27 cellular contexts compared by ENCODE assay signal in genomic region chr20:14117768-14118167, GRCh38.
A peak's percentile ranks its signal among the peaks of the same experiment; 100 is the strongest.
DNase-seq lines count a peak whose midpoint lies in the region; ATAC-seq, FAIRE-seq and TF ChIP-seq lines count a peak whose summit lies in the region.
"Had no signal": no experiment of that assay in that cellular context is flagged by ENCODE, and none has a peak within 500 bp of the region (broad histone marks: within the 10 kb centered on the region; RNA-seq: fewer than 3 reads in every experiment).

No MANE protein-coding gene starts in this region.

- intact Hi-C loops in ascending aorta (cut with DNase I) = no loop called here

- DNase-seq in COLO829 (ENCODE audit: low spot score) = peak; percentile 65
- DNase-seq in HT1080 (ENCODE audit: low read depth) = peak; percentile 21
- peak; percentile 7 for DNase-seq in bronchial epithelial cell (ENCODE audit: low read depth)
- DNase-seq in foreskin melanocyte = peak; percentile 29
- DNase-seq in stimulated activated CD4-positive, alpha-beta T cell treated with anti-CD3 and anti-CD28 coated beads, Interleukin-2, amount 100 ng/mL, for 24 hours = no peak
- DNase-seq in ascending aorta (ENCODE audit: low spot score in 2 of 2) = no peak
- no peak for DNase-seq in right atrium auricular region (ENCODE audit: low spot score)
- DNase-seq: 8988T; CD4-positive, alpha-beta T cell; COR-L47; DMS53; NCI-H1092; NCI-H1417 treated with DMSO at 0.1 percent for 48 hours; NCI-H1694 treated with DMSO at 0.1 percent for 48 hours; NCI-H2081; NCI-H2227 treated with DMSO at 0.1 percent for 48 hours; NCI-H510A; NCI-H69; Peyer's patch; SIG-M5; SW 1271 had no signal

- H3K27me3 ChIP-seq in bronchial epithelial cell (ENCODE audit: control insufficient read depth, insufficient read depth, low read length) = no peaks in the 10 kb centered on the region
- no peaks in the 10 kb centered on the region for H3K27me3 ChIP-seq in ascending aorta
- H3K27me3 ChIP-seq in right atrium auricular region = no peaks in the 10 kb centered on the region
- H3K27me3 ChIP-seq: BLaER1 treated with 17β-estradiol and CSF1 and Interleukin-3, amounts not matched to agents 10 nM and 100 nM; Peyer's patch had no signal

- FAIRE-seq in bronchial epithelial cell (lab: Jason Lieb, UNC) = no peak
- FAIRE-seq: G401.6, GM12891, H54 had no signal

- H3K9me3 ChIP-seq in ascending aorta (no peaks in the 10 kb centered on the region), right atrium auricular region (no peaks in the 10 kb centered on the region)
- H3K9me3 ChIP-seq: BLaER1 treated with 17β-estradiol and CSF1 and Interleukin-3, amounts not matched to agents 10 nM and 100 nM; Peyer's patch had no signal

- no peak for ATAC-seq in HG03025 (IDR thresholded peaks at IDR 0.05; ENCODE audit: low FRiP score, unreplicated experiment)

- H3K4me1 ChIP-seq in ascending aorta (no peaks in the 10 kb centered on the region), right atrium auricular region (no peaks in the 10 kb centered on the region)
- H3K4me1 ChIP-seq: BLaER1 treated with 17β-estradiol and CSF1 and Interleukin-3, amounts not matched to agents 10 nM and 100 nM; Peyer's patch had no signal

- H3K4me3 ChIP-seq in bronchial epithelial cell (ENCODE audit: low read depth, low read length) (no peak overlapping the region), ascending aorta (no peak overlapping the region), right atrium auricular region (no peak overlapping the region)
- H3K4me3 ChIP-seq: BLaER1 treated with 17β-estradiol and CSF1 and Interleukin-3, amounts not matched to agents 10 nM and 100 nM; Peyer's patch; SK-N-MC had no signal

- no peak overlapping the region for H3K27ac ChIP-seq in ascending aorta
- H3K27ac ChIP-seq in right atrium auricular region = no peak overlapping the region
- H3K27ac ChIP-seq: BLaER1 treated with 17β-estradiol and CSF1 and Interleukin-3, amounts not matched to agents 10 nM and 100 nM; Peyer's patch; SK-N-MC had no signal

- TF ChIP-seq CTCF in bronchial epithelial cell (IDR thresholded peaks at IDR 0.05; ENCODE audit: insufficient read depth, low read length, severe bottlenecking) (no peak), ascending aorta (IDR thresholded peaks at IDR 0.05) (no peak), right atrium auricular region (IDR thresholded peaks at IDR 0.05) (no peak)

- no peaks in the 10 kb centered on the region for H3K36me3 ChIP-seq in bronchial epithelial cell (ENCODE audit: control insufficient read depth, insufficient read depth, low read length)
- H3K36me3 ChIP-seq in ascending aorta = no peaks in the 10 kb centered on the region
- H3K36me3 ChIP-seq in right atrium auricular region = no peaks in the 10 kb centered on the region
- H3K36me3 ChIP-seq: BLaER1 treated with 17β-estradiol and CSF1 and Interleukin-3, amounts not matched to agents 10 nM and 100 nM; Peyer's patch had no signal

Comparison
In these comparisons a context has a peak if more than half of its experiments do, and no peak if none do; other contexts are left out.
1. DNase-seq: peak in COLO829 (single experiment), HT1080 (single experiment), bronchial epithelial cell (single experiment) and foreskin melanocyte (single experiment); none in stimulated activated CD4-positive, alpha-beta T cell treated with anti-CD3 and anti-CD28 coated beads, Interleukin-2, amount 100 ng/mL, for 24 hours (0 of 2), ascending aorta (0 of 2) and right atrium auricular region (single experiment).